ENCODE assay signal across 9 cellular contexts in genomic region chr12:119178544-119179334, GRCh38. TPM values are rescaled to one million over a fixed set of nuclear protein-coding genes. Genes with fewer than 3 reads are reported as not detected.
DNase-seq lines count a peak whose midpoint lies in the region; ATAC-seq, FAIRE-seq and TF ChIP-seq lines count a peak whose summit lies in the region.
"Had no signal": no experiment of that assay in that cellular context is flagged by ENCODE, and none has a peak within 500 bp of the region (broad histone marks: within the 10 kb centered on the region; RNA-seq: fewer than 3 reads in every experiment).

Gene HSPB8 (plus strand): TSS chr12:119178931. CDS start chr12:119179313, 382 bp downstream.

- no peak within 1 kb of the TSS for H3K27ac ChIP-seq in naive thymus-derived CD4-positive, alpha-beta T cell (ENCODE audit: low read depth, low read length)
- peak within 1 kb of the TSS in 1 of 2 donors; percentile 78 for H3K27ac ChIP-seq in small intestine (ENCODE audit: low read depth in 1 of 2, low read length in 1 of 2)
- H3K27ac ChIP-seq: KMS-11 had no signal

- H3K27ac Mint-ChIP-seq in naive thymus-derived CD4-positive, alpha-beta T cell = no peak within 1 kb of the TSS

- no peak within 1 kb of the TSS for H3K4me3 ChIP-seq in naive thymus-derived CD4-positive, alpha-beta T cell (ENCODE audit: low read length)
- H3K4me3 ChIP-seq in small intestine (ENCODE audit: low read depth in 1 of 2, low read length in 2 of 2) = peak within 1 kb of the TSS in 1 of 2 donors; percentile 20

- intact Hi-C loops in naive thymus-derived CD4-positive, alpha-beta T cell (cut with micrococcal nuclease) = no loop called here

- no peaks in the 10 kb centered on the region for H3K9me3 ChIP-seq in naive thymus-derived CD4-positive, alpha-beta T cell (ENCODE audit: control insufficient read depth in 2 of 3, low read length in 3 of 3)
- no peaks in the 10 kb centered on the region for H3K9me3 ChIP-seq in small intestine (ENCODE audit: control insufficient read depth, low read depth)

- ATAC-seq in SK-N-SH treated with all-trans-retinoic acid at 6 μM for 48 hours = peak; percentile 85
- no peak for ATAC-seq in naive thymus-derived CD4-positive, alpha-beta T cell
- no peak for ATAC-seq in activated CD4-positive, CD25-positive, alpha-beta regulatory T cell treated with anti-CD3 and anti-CD28 coated beads, Interleukin-2, amount 50 U/mL, for 24 hours

- WGBS in small intestine, 3 donors = 7 to 18% (median 17%) methylated on average over 32 to 33 of the region's 33 CpGs

- H3K4me3 Mint-ChIP-seq in naive thymus-derived CD4-positive, alpha-beta T cell = no peak within 1 kb of the TSS

- no peaks in the 10 kb centered on the region for H3K9me3 Mint-ChIP-seq in naive thymus-derived CD4-positive, alpha-beta T cell

- H3K36me3 ChIP-seq in naive thymus-derived CD4-positive, alpha-beta T cell (ENCODE audit: control insufficient read depth in 2 of 3, insufficient read depth in 3 of 3, low read length in 3 of 3) = no peaks in the 10 kb centered on the region
- H3K36me3 ChIP-seq in small intestine (ENCODE audit: control insufficient read depth in 2 of 2, insufficient read depth in 2 of 2, low read length in 2 of 2) = no peaks in the 10 kb centered on the region

- no peak for FAIRE-seq in small intestine (lab: Jason Lieb, UNC)

- no peaks in the 10 kb centered on the region for H3K4me1 ChIP-seq in naive thymus-derived CD4-positive, alpha-beta T cell (ENCODE audit: control insufficient read depth in 2 of 2, insufficient read depth in 2 of 2, low read length in 2 of 2)
- no peaks in the 10 kb centered on the region for H3K4me1 ChIP-seq in small intestine (ENCODE audit: control insufficient read depth in 2 of 2, insufficient read depth in 1 of 2, low read depth in 1 of 2, low read length in 1 of 2)

- peaks cover 3 to 39% (median 20%) of the 10 kb centered on the region in 5 donors for H3K27me3 Mint-ChIP-seq in naive thymus-derived CD4-positive, alpha-beta T cell

- DNase-seq in H4 (ENCODE audit: low spot score) (peak; percentile 72), glomerular endothelial cell (ENCODE audit: extremely low read depth, low read depth, low spot score) (no peak), occipital lobe (lab: John Stamatoyannopoulos, UW) (peak; percentile 58), small intestine (no peak), GM10248 (ENCODE audit: extremely low spot score) (no peak)
- no peak for DNase-seq in naive thymus-derived CD4-positive, alpha-beta T cell

- POLR2A ChIA-PET in naive thymus-derived CD4-positive, alpha-beta T cell (lab: Charles Lee) = no interaction called here
- POLR2A ChIA-PET in GM10248 (lab: Yijun Ruan, JAX) = no interaction called here

- no peaks in the 10 kb centered on the region for H3K36me3 Mint-ChIP-seq in naive thymus-derived CD4-positive, alpha-beta T cell

- no peaks in the 10 kb centered on the region for H3K27me3 ChIP-seq in naive thymus-derived CD4-positive, alpha-beta T cell (ENCODE audit: control insufficient read depth in 2 of 2, insufficient read depth in 2 of 2, low read length in 2 of 2)
- no peaks in the 10 kb centered on the region for H3K27me3 ChIP-seq in small intestine (ENCODE audit: control insufficient read depth in 2 of 2, insufficient read depth in 2 of 2, low read length in 2 of 2)

- H3K4me1 Mint-ChIP-seq in naive thymus-derived CD4-positive, alpha-beta T cell = no peaks in the 10 kb centered on the region

- TF ChIP-seq CTCF in GM10248 (IDR thresholded peaks at IDR 0.05; ENCODE audit: control extremely low read depth, extremely low read depth, low read depth, missing control alignments) = no peak

- CTCF ChIA-PET in naive thymus-derived CD4-positive, alpha-beta T cell (lab: Charles Lee) = no interaction called here
- CTCF ChIA-PET in GM10248 (lab: Yijun Ruan, JAX) = no interaction called here

TF ChIP-seq in SK-N-SH treated with all-trans-retinoic acid at 6 μM for 48 hours, 23 proteins besides CTCF, POLR2A, EP300 and RAD21:
- TF ChIP-seq ISL1 (CRISPR knock-in tag; IDR thresholded peaks at IDR 0.05) (no peak), CREB5 (CRISPR knock-in tag; IDR thresholded peaks at IDR 0.05; ENCODE audit: low read depth) (no peak), TCF4 (CRISPR knock-in tag; IDR thresholded peaks at IDR 0.05; ENCODE audit: borderline replicate concordance) (no peak), ZFP30 (CRISPR knock-in tag; IDR thresholded peaks at IDR 0.05) (no peak), PATZ1 (CRISPR knock-in tag; IDR thresholded peaks at IDR 0.05; ENCODE audit: borderline replicate concordance) (0 out of 2 replicates have a peak, but pooled peaks have one; percentile 38), ZNF565 (CRISPR knock-in tag; conservative IDR thresholded peaks at IDR 0.05; ENCODE audit: low read depth) (no peak)

RNA-seq across cellular contexts. Expression of gene HSPB8, which starts in this region (rescaled TPM):
- 49.4 and 51.5 TPM in 2 replicates for total RNA-seq in H4 (2014; rRNA removed; shearing (Covaris generic))
- 31.5 and 43.8 TPM in 2 replicates for total RNA-seq in glomerular endothelial cell
- 4.2 TPM for total RNA-seq in occipital lobe
- not detected for total RNA-seq in naive thymus-derived CD4-positive, alpha-beta T cell
- not detected for polyA plus RNA-seq in naive thymus-derived CD4-positive, alpha-beta T cell
- 10 to 100 TPM in 1 of 3 donors, 1 to 10 TPM in 2; 1.3 to 12.9 (median 6.8) TPM for polyA plus RNA-seq in small intestine

Comparison
In these comparisons a context has a peak if more than half of its experiments do, and no peak if none do; other contexts are left out.
1. DNase-seq: peak in H4 (single experiment) and occipital lobe (single experiment); none in glomerular endothelial cell (single experiment), naive thymus-derived CD4-positive, alpha-beta T cell (0 of 9), small intestine (single experiment) and GM10248 (single experiment).